17 cellular contexts compared by ENCODE assay signal in the genomic region with DNA sequence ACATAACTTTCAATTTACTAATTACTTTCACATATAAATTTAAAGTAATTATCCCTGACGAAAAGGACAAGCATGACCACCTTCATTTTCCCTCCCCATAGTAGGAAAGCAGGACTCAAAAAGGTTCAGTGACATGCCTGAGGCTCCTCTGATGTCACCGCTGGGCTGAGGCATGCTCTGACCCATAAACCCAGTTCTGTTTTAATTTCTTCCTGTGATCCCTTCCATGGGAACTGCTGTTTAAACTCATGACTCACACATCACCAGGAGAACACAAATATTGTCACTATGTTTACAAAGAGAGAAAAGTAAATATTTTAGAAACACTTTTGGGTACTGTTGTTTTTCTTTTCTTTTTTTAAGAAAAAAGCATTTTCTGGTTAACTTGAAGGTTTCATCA. TPM values are rescaled to one million over a fixed set of nuclear protein-coding genes. Genes with fewer than 3 reads are reported as not detected.
DNase-seq lines count a peak whose midpoint lies in the region; ATAC-seq and TF ChIP-seq lines count a peak whose summit lies in the region.
"Had no signal": no experiment of that assay in that cellular context is flagged by ENCODE, and none has a peak within 500 bp of the region (broad histone marks: within the 10 kb centered on the region; RNA-seq: fewer than 3 reads in every experiment).

No MANE protein-coding gene starts in this region.

- H3F3A ChIP-seq in PC-3 (ENCODE audit: low read length, unreplicated experiment): no peaks in the 10 kb centered on the region

- no peak overlapping the region for H3K4me3 ChIP-seq in PC-3 (ENCODE audit: low read length)
- no peak overlapping the region for H3K4me3 ChIP-seq in prostate gland
- H3K4me3 ChIP-seq: neural progenitor cell, tibial nerve had no signal

- CTCF ChIA-PET in PC-3 (lab: Charles Lee): no interaction called here

- intact Hi-C loops in PC-3 (cut with micrococcal nuclease) (loop anchor here (5.0 kb wide), 1 partner anchor 134 kb away; a partner anchor contains a TSS), prostate gland (cut with DNase I) (no loop called here)

- peak overlapping the region; percentile 67 for H3K9ac ChIP-seq in PC-3 (ENCODE audit: low read length)
- H3K9ac ChIP-seq: neural progenitor cell had no signal

- DNase-seq in DMS 273 (lab: John Stamatoyannopoulos, UW; ENCODE audit: unreplicated experiment): peak; percentile 8
- DNase-seq in DMS 273 treated with DMSO at 0.1 percent for 48 hours (lab: John Stamatoyannopoulos, UW): no peak
- peak; percentile 87 for DNase-seq in PC-3
- peak; percentile 45 for DNase-seq in epithelial cell of prostate (ENCODE audit: low read depth, low spot score)
- DNase-seq in prostate gland (ENCODE audit: low spot score): peak; percentile 39
- DNase-seq in NCI-H187 (lab: John Stamatoyannopoulos, UW): no peak
- DNase-seq in midbrain (lab: John Stamatoyannopoulos, UW): no peak
- DNase-seq: 8988T; activated CD8-positive, alpha-beta T cell treated with anti-CD3 and anti-CD28 coated beads for 36 hours; activated naive CD4-positive, alpha-beta T cell treated with anti-CD3 and anti-CD28 coated beads for 36 hours; DND-41; NK-92 treated with Interleukin-12 subunit alpha and Interleukin-12 subunit beta, amount 100 ng/mL, for 24 hours had no signal

- peak; percentile 98 for ATAC-seq in PC-3
- no peak for ATAC-seq in GM19397 (IDR thresholded peaks at IDR 0.05; ENCODE audit: unreplicated experiment)
- ATAC-seq: activated CD8-positive, alpha-beta T cell treated with anti-CD3 and anti-CD28 coated beads for 36 hours had no signal

- no peak for TF ChIP-seq CTCF in PC-3 (conservative IDR thresholded peaks at IDR 0.05; ENCODE audit: low read depth, low read length)
- no peak for TF ChIP-seq CTCF in prostate gland (IDR thresholded peaks at IDR 0.05)

- no peaks in the 10 kb centered on the region for H3K79me2 ChIP-seq in PC-3 (ENCODE audit: low read length)

- H4K20me1 ChIP-seq in PC-3 (ENCODE audit: low read length): no peaks in the 10 kb centered on the region

- H3K36me3 ChIP-seq in PC-3 (ENCODE audit: low read depth, low read length) (no peaks in the 10 kb centered on the region), prostate gland (no peaks in the 10 kb centered on the region)
- H3K36me3 ChIP-seq: neural progenitor cell, tibial nerve had no signal

- H3K27me3 ChIP-seq in PC-3 (ENCODE audit: low read length): no peaks in the 10 kb centered on the region
- no peaks in the 10 kb centered on the region for H3K27me3 ChIP-seq in prostate gland (replicated peaks; ENCODE audit: insufficient read depth)

- no peak for TF ChIP-seq POLR2A in prostate gland (IDR thresholded peaks at IDR 0.05)

- WGBS in prostate gland: 41% methylated on average over 2 of the region's 2 CpGs

- POLR2A ChIA-PET in PC-3 (lab: Charles Lee; ENCODE audit: unreplicated experiment): no interaction called here

- H3K9me2 ChIP-seq in PC-3 (replicated peaks; ENCODE audit: low read length): no peaks in the 10 kb centered on the region

- peak overlapping the region; percentile 83 for H3K27ac ChIP-seq in PC-3 (ENCODE audit: low read length)
- H3K27ac ChIP-seq in epithelial cell of prostate: no peak overlapping the region
- no peak overlapping the region for H3K27ac ChIP-seq in prostate gland
- H3K27ac ChIP-seq: HL-60, neural progenitor cell, tibial nerve had no signal

- H3K4me1 ChIP-seq in PC-3 (ENCODE audit: insufficient read depth, low read length) (peaks cover 33% of the 10 kb centered on the region), prostate gland (replicated peaks) (no peaks in the 10 kb centered on the region)
- H3K4me1 ChIP-seq: tibial nerve had no signal

- H3K9me3 ChIP-seq in PC-3 (ENCODE audit: low read length) (no peaks in the 10 kb centered on the region), prostate gland (no peaks in the 10 kb centered on the region)

- no TSS peak for BruUV-seq in PC-3 (replicated peaks; lab: Mats Ljungman, UMichigan)

- H3K4me2 ChIP-seq in PC-3 (ENCODE audit: low read length): peak overlapping the region; percentile 65
- H3K4me2 ChIP-seq: neural progenitor cell had no signal

- 0 out of 2 replicates have a peak overlapping the region, but pooled peaks have one; percentile 40 for H2AFZ ChIP-seq in PC-3 (ENCODE audit: low read length)
- H2AFZ ChIP-seq: neural progenitor cell had no signal

RNA-seq across cellular contexts. Expression of a gene that starts 38.0 kb away (rescaled TPM):
- total RNA-seq in PC-3 (2014; rRNA removed) (0.07 TPM in 1 of 2 replicates, not detected in the other), prostate gland (under 1 TPM in 1 of 2 donors, not detected in 1; 0.91 TPM)
- total RNA-seq: activated CD8-positive, alpha-beta T cell treated with anti-CD3 and anti-CD28 coated beads for 36 hours; activated naive CD4-positive, alpha-beta T cell treated with anti-CD3 and anti-CD28 coated beads for 36 hours; cerebellum; tibial nerve had no signal

RNA-seq across cellular contexts. Expression of a gene that starts 53.3 kb away (rescaled TPM):
- 12.4 and 13.5 TPM in 2 replicates for total RNA-seq in PC-3 (2014; rRNA removed)
- total RNA-seq in prostate gland: 10 to 100 TPM; 44.6 to 73.1 TPM

Comparison
In these comparisons a context has a peak if more than half of its experiments do, and no peak if none do; other contexts are left out.
1. DNase-seq: peak in DMS 273 (single experiment), PC-3 (single experiment), epithelial cell of prostate (single experiment) and prostate gland (single experiment); none in DMS 273 treated with DMSO at 0.1 percent for 48 hours (single experiment), NCI-H187 (0 of 2) and midbrain (single experiment).